In the genomic region with DNA sequence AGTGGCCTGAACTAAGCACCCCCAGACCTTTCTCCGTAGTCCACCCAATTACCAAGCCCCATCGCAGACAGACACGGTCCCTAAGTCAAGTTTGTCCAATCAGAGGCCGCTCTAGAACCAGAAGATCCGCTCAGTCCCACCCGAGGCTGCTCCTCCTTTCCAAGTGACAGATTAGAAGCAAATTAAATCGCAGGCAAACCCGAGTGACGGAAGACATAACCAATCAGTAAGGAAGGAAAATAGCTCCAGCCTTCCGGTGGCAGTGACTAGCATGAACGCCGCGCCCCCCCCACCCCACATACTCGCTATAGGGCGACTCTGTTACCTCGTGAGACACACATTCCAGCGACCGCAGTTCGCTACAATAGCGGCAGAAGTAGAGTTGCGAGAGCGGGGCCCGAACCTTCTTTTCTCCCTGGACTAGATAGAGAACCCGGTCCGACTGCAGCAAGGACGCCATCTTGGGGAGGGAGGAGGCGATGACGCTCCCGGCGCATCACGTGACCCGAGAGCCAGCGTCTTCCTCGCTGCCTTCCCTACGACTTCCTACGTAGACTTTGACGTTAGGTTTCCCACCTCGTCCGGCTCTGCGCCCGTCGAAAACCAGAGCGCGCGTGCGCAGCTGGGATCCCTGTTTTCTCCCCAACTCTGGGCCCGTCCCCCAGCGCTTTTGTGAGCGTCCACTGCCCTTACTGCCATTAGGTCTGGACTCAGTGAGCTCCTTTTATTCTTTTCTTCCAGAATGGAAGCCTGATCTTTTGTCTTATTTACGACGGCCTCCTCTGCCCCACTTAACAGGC, we compare ENCODE assay signal across 8 cellular contexts. TPM values are rescaled to one million over a fixed set of nuclear protein-coding genes. Genes with fewer than 3 reads are reported as not detected.
DNase-seq lines count a peak whose midpoint lies in the region; ATAC-seq and TF ChIP-seq lines count a peak whose summit lies in the region.

A gene (minus strand): TSS at position 484 of the 800 bp plus-strand sequence. CDS start 24 bp downstream, at position 460.

- H3K4me3 Mint-ChIP-seq in IgD-negative memory B cell: peak within 1 kb of the TSS in 2 of 4 donors; percentile 64 to 65

- no peaks in the 10 kb centered on the region for H3K27me3 Mint-ChIP-seq in IgD-negative memory B cell

- H3K9me3 Mint-ChIP-seq in IgD-negative memory B cell: no peaks in the 10 kb centered on the region

- no peak for TF ChIP-seq CTCF in epithelial cell of esophagus (IDR thresholded peaks at IDR 0.05; ENCODE audit: insufficient read depth, low read depth, low read length, missing control alignments)

- peaks cover 9% of the 10 kb centered on the region for H3K36me3 Mint-ChIP-seq in IgD-negative memory B cell

- peak; percentile 85 for DNase-seq in DMS153 (lab: John Stamatoyannopoulos, UW)
- peak; percentile 98 for DNase-seq in OCI-M1 (lab: John Stamatoyannopoulos, UW)
- peak; percentile 91 for DNase-seq in activated T-cell treated with anti-CD3 and anti-CD28 coated beads for 24 hours (ENCODE audit: low read depth)
- DNase-seq in epithelial cell of esophagus (ENCODE audit: low read depth): peak; percentile 99
- DNase-seq in middle frontal gyrus (ENCODE audit: extremely low spot score, low spot score): peak; percentile 98
- peak; percentile 86 to 89 for DNase-seq in stimulated activated CD8-positive, alpha-beta memory T cell treated with anti-CD3 and anti-CD28 coated beads, Interleukin-2, amount 100 ng/mL, for 48 hours (ENCODE audit: low read depth in 2 of 2)

- ATAC-seq in GM21576 (IDR thresholded peaks at IDR 0.05; ENCODE audit: unreplicated experiment): peak; percentile 97

- no peak within 1 kb of the TSS for H3K27ac Mint-ChIP-seq in IgD-negative memory B cell

- H3K4me3 ChIP-seq in epithelial cell of esophagus (ENCODE audit: low read length): peak within 1 kb of the TSS; percentile 79

- H3K4me1 Mint-ChIP-seq in IgD-negative memory B cell: peaks cover 4 to 28% (median 15%) of the 10 kb centered on the region in 3 donors

RNA-seq across cellular contexts. Expression of the gene that starts here (rescaled TPM):
- polyA plus RNA-seq in IgD-negative memory B cell: 10.5 TPM

Comparison
In these comparisons a context has a peak if more than half of its experiments do, and no peak if none do; other contexts are left out.
1. Peak in every context shown above with its lines: DNase-seq, ATAC-seq and H3K4me3 ChIP-seq.